12 cellular contexts compared by ENCODE assay signal in genomic region chr6:106556368-106556960, GRCh38.
DNase-seq lines count a peak whose midpoint lies in the region; ATAC-seq, FAIRE-seq and TF ChIP-seq lines count a peak whose summit lies in the region.
"Had no signal": no experiment of that assay in that cellular context is flagged by ENCODE, and none has a peak within 500 bp of the region (broad histone marks: within the 10 kb centered on the region; RNA-seq: fewer than 3 reads in every experiment).

No MANE protein-coding gene starts in this region.

- no peak overlapping the region for H3K4me3 Mint-ChIP-seq in stimulated activated memory B cell treated with anti-CD40 and anti-IgM and Interleukin-4, amounts not matched to agents 10 μg/mL and 1 μg/mL and 100 μg/mL, for 72 hours
- H3K4me3 Mint-ChIP-seq: activated naive CD8-positive, alpha-beta T cell treated with anti-CD3 and anti-CD28 coated beads, Interleukin-2, amount 10 ng/mL, durations not matched to agents 7 days and 5 days had no signal

- peaks cover 46% of the 10 kb centered on the region for H3K36me3 Mint-ChIP-seq in stimulated activated memory B cell treated with anti-CD40 and anti-IgM and Interleukin-4, amounts not matched to agents 10 μg/mL and 1 μg/mL and 100 μg/mL, for 72 hours

- no peaks in the 10 kb centered on the region for H3K9me3 Mint-ChIP-seq in stimulated activated memory B cell treated with anti-CD40 and anti-IgM and Interleukin-4, amounts not matched to agents 10 μg/mL and 1 μg/mL and 100 μg/mL, for 72 hours
- H3K9me3 Mint-ChIP-seq: activated naive CD8-positive, alpha-beta T cell treated with anti-CD3 and anti-CD28 coated beads, Interleukin-2, amount 10 ng/mL, durations not matched to agents 7 days and 5 days had no signal

- no peaks in the 10 kb centered on the region for H3K9me3 ChIP-seq in A549
- H3K9me3 ChIP-seq: ovary, upper lobe of left lung had no signal

- H3K27ac ChIP-seq in A549: no peak overlapping the region
- H3K27ac ChIP-seq: ovary, upper lobe of left lung had no signal

- H3K4me1 Mint-ChIP-seq in stimulated activated memory B cell treated with anti-CD40 and anti-IgM and Interleukin-4, amounts not matched to agents 10 μg/mL and 1 μg/mL and 100 μg/mL, for 72 hours: peaks cover 12% of the 10 kb centered on the region

- DNase-seq in A549 (ENCODE audit: low read depth in 1 of 2, low spot score in 1 of 2): peak in 1 of 2 experiments; percentile 26
- DNase-seq in GM10248 (ENCODE audit: extremely low spot score): no peak
- peak; percentile 5 for DNase-seq in RPMI8226
- peak in 1 of 2 donors; percentile 70 for DNase-seq in foreskin fibroblast
- no peak for DNase-seq in T1000 (lab: John Stamatoyannopoulos, UW)
- no peak for DNase-seq in stimulated activated naive CD4-positive, alpha-beta T cell treated with Interleukin-2 at 50 U/mL for 16 hours (lab: John Stamatoyannopoulos, UW)
- DNase-seq: activated naive CD8-positive, alpha-beta T cell treated with anti-CD3 and anti-CD28 coated beads, Interleukin-2, amount 10 ng/mL, durations not matched to agents 7 days and 5 days; NCI-H187 treated with DMSO at 0.1 percent for 48 hours; ovary; upper lobe of left lung had no signal

- peak; percentile 61 to 62 for TF ChIP-seq RAD21 in A549 (conservative IDR thresholded peaks at IDR 0.05 in 1 of 2, IDR thresholded peaks at IDR 0.05 in 1 of 2)

- TF ChIP-seq EP300 in A549 (IDR thresholded peaks at IDR 0.05): no peak

- H3K4me3 ChIP-seq in A549: no peak overlapping the region
- no peak overlapping the region for H3K4me3 ChIP-seq in foreskin fibroblast (ENCODE audit: low read depth in 1 of 2, low read length in 2 of 2)
- H3K4me3 ChIP-seq: ovary, upper lobe of left lung had no signal

- no peak for TF ChIP-seq POLR2A in A549 (IDR thresholded peaks at IDR 0.05; ENCODE audit: low read length)
- no peak for TF ChIP-seq POLR2A in GM18505 (IDR thresholded peaks at IDR 0.05; ENCODE audit: borderline replicate concordance, extremely low read depth, insufficient read depth, insufficient read length)

- peak; percentile 49 for TF ChIP-seq CTCF in A549 (IDR thresholded peaks at IDR 0.05)
- peak; percentile 54 for TF ChIP-seq CTCF in GM10248 (IDR thresholded peaks at IDR 0.05; ENCODE audit: control extremely low read depth, extremely low read depth, low read depth, missing control alignments)
- TF ChIP-seq CTCF in foreskin fibroblast (IDR thresholded peaks at IDR 0.05; ENCODE audit: low read depth, low read length): peak; percentile 35

- H3K27me3 Mint-ChIP-seq in stimulated activated memory B cell treated with anti-CD40 and anti-IgM and Interleukin-4, amounts not matched to agents 10 μg/mL and 1 μg/mL and 100 μg/mL, for 72 hours: no peaks in the 10 kb centered on the region
- H3K27me3 Mint-ChIP-seq: activated naive CD8-positive, alpha-beta T cell treated with anti-CD3 and anti-CD28 coated beads, Interleukin-2, amount 10 ng/mL, durations not matched to agents 7 days and 5 days had no signal

- H3K27ac Mint-ChIP-seq in stimulated activated memory B cell treated with anti-CD40 and anti-IgM and Interleukin-4, amounts not matched to agents 10 μg/mL and 1 μg/mL and 100 μg/mL, for 72 hours: no peak overlapping the region
- H3K27ac Mint-ChIP-seq: activated naive CD8-positive, alpha-beta T cell treated with anti-CD3 and anti-CD28 coated beads, Interleukin-2, amount 10 ng/mL, durations not matched to agents 7 days and 5 days had no signal

- POLR2A ChIA-PET in A549 (lab: Yijun Ruan, JAX) (no interaction called here), GM10248 (lab: Yijun Ruan, JAX) (no interaction called here)

- H3K4me1 ChIP-seq in A549: peaks cover 29% of the 10 kb centered on the region
- H3K4me1 ChIP-seq: upper lobe of left lung had no signal

- CTCF ChIA-PET in A549 (lab: Yijun Ruan, JAX): interaction anchor here (0.6 to 17.8 kb wide), 11 partner anchors 10 to 123 kb away, joined by 3 to 195 read pairs (median 3); no protein-coding TSS in a partner anchor
- CTCF ChIA-PET in GM10248 (lab: Yijun Ruan, JAX): interaction anchor here (0.9 to 3.1 kb wide), 4 partner anchors 16 to 98 kb away, joined by 3 to 12 read pairs (median 4); no protein-coding TSS in a partner anchor

- no peak for FAIRE-seq in A549 (lab: Jason Lieb, UNC)

- H3K4me2 ChIP-seq in A549: no peak overlapping the region

- ATAC-seq in A549: peak in 1 of 2 experiments; percentile 30; a peak in 1 of 6 replicates
- ATAC-seq in stimulated activated memory B cell treated with anti-CD40 and anti-IgM and Interleukin-4, amounts not matched to agents 10 μg/mL and 1 μg/mL and 100 μg/mL, for 72 hours: no peak
- no peak for ATAC-seq in GM18505 (IDR thresholded peaks at IDR 0.05; ENCODE audit: unreplicated experiment)

- 19% methylated on average over 3 of the region's 3 CpGs for WGBS in A549 (ENCODE audit: missing lambda C conversion rate)

TF ChIP-seq in A549, 52 proteins besides CTCF, POLR2A, EP300 and RAD21:
- no peak for TF ChIP-seq KDM5A (IDR thresholded peaks at IDR 0.05)
- peak; percentile 62 for TF ChIP-seq SMC3 (IDR thresholded peaks at IDR 0.05)
- no peak for TF ChIP-seq E2F6 (IDR thresholded peaks at IDR 0.05; ENCODE audit: borderline replicate concordance, low read depth)
